Comparison of ENCODE assay signal across 6 cellular contexts in genomic region chr22:50206599-50206998, GRCh38. TPM values are rescaled to one million over a fixed set of nuclear protein-coding genes. Genes with fewer than 3 reads are reported as not detected.
DNase-seq lines count a peak whose midpoint lies in the region; ATAC-seq and TF ChIP-seq lines count a peak whose summit lies in the region.

No MANE protein-coding gene starts in this region.

- TF ChIP-seq CTCF in HCT116 (IDR thresholded peaks at IDR 0.05 in 2 of 3, conservative IDR thresholded peaks at IDR 0.05 in 1 of 3; ENCODE audit: borderline replicate concordance in 1 of 3, insufficient read depth in 1 of 3, low read depth in 2 of 3, low read length in 2 of 3) (peak in 2 of 3 experiments; percentile 64 to 71; a peak in 5 of 6 replicates), choroid plexus epithelial cell (conservative IDR thresholded peaks at IDR 0.05; ENCODE audit: low read depth, low read length) (peak; percentile 63)

- H3K4me2 ChIP-seq in HCT116 (ENCODE audit: low read length): peak overlapping the region; percentile 9; the same call in 1 of the 2 replicates

- peaks cover 0 to 8% of the 10 kb centered on the region in 2 experiments; a peak in 1 of 4 replicates for H3K9me3 ChIP-seq in HCT116 (ENCODE audit: control insufficient read depth in 1 of 2, insufficient read depth in 1 of 2, low read depth in 1 of 2, low read length in 2 of 2)
- no peaks in the 10 kb centered on the region for H3K9me3 ChIP-seq in CD8-positive, alpha-beta memory T cell (ENCODE audit: low read length)

- H4K20me1 ChIP-seq in HCT116 (ENCODE audit: insufficient read depth): no peaks in the 10 kb centered on the region

- H3K27ac Mint-ChIP-seq in CD8-positive, alpha-beta memory T cell: peak overlapping the region in 1 of 8 donors; percentile 45

- peak; percentile 73 for ATAC-seq in HCT116
- no peak for ATAC-seq in GM21447 (IDR thresholded peaks at IDR 0.05; ENCODE audit: unreplicated experiment)

- POLR2A ChIA-PET in HCT116 (lab: Charles Lee): no interaction called here
- POLR2A ChIA-PET in CD8-positive, alpha-beta memory T cell (lab: Charles Lee): interaction anchor here (1.0 to 1.1 kb wide), 2 partner anchors 15 to 16 kb away, joined by 3 to 4 read pairs; no protein-coding TSS in a partner anchor

- H3K27ac ChIP-seq in HCT116 (ENCODE audit: low read depth, low read length): peak overlapping the region; percentile 8; the same call in 1 of the 2 replicates
- no peak overlapping the region for H3K27ac ChIP-seq in CD8-positive, alpha-beta memory T cell (ENCODE audit: low read depth, low read length)

- TF ChIP-seq POLR2A in HCT116 (IDR thresholded peaks at IDR 0.05; ENCODE audit: borderline replicate concordance, extremely low read depth, insufficient read depth, insufficient read length): no peak

- RAD21 ChIA-PET in HCT116 (lab: Charles Lee; ENCODE audit: low non-redundant PET in 1 of 2, low total read pairs in 2 of 2, uncharacterized antibody in 2 of 2, unreplicated experiment in 2 of 2): no interaction called here

- H3K4me1 Mint-ChIP-seq in CD8-positive, alpha-beta memory T cell: peaks cover 26 to 45% (median 36%) of the 10 kb centered on the region in 3 donors

- intact Hi-C loops in HCT116 (cut with micrococcal nuclease): loop anchor here (10.0 kb wide), 1 partner anchor 272 kb away; no protein-coding TSS in a partner anchor
- intact Hi-C loops in posterior vena cava (cut with DNase I): loop anchor here in 1 of 2 donors (5.0 kb wide), 1 partner anchor 59 kb away; no protein-coding TSS in a partner anchor

- no peak overlapping the region for H3K4me3 Mint-ChIP-seq in CD8-positive, alpha-beta memory T cell

- no peaks in the 10 kb centered on the region for H3K9me3 Mint-ChIP-seq in CD8-positive, alpha-beta memory T cell

- H3K4me3 ChIP-seq in HCT116 (replicated peaks in 1 of 2; ENCODE audit: low read depth in 1 of 2, low read length in 2 of 2) (no peak overlapping the region), choroid plexus epithelial cell (ENCODE audit: low read depth, low read length) (no peak overlapping the region)
- H3K4me3 ChIP-seq in CD8-positive, alpha-beta memory T cell (ENCODE audit: low read length): no peak overlapping the region

- no peaks in the 10 kb centered on the region for H3K27me3 ChIP-seq in HCT116 (ENCODE audit: insufficient read depth, low read length)
- H3K27me3 ChIP-seq in CD8-positive, alpha-beta memory T cell (ENCODE audit: insufficient read depth, low read length, poor library complexity, severe bottlenecking): no peaks in the 10 kb centered on the region

- no peaks in the 10 kb centered on the region for H3K27me3 Mint-ChIP-seq in CD8-positive, alpha-beta memory T cell

- CTCF ChIA-PET in HCT116 (lab: Charles Lee): interaction anchor here (0.9 kb wide), 1 partner anchor 146 kb away, joined by 3 read pairs; no protein-coding TSS in a partner anchor
- CTCF ChIA-PET in CD8-positive, alpha-beta memory T cell (lab: Charles Lee): interaction anchor here (1.3 to 3.6 kb wide), 2 partner anchors 17 to 56 kb away, joined by 3 to 35 read pairs; no protein-coding TSS in a partner anchor

- DNase-seq in HCT116 (ENCODE audit: low read depth, low spot score): no peak
- DNase-seq in choroid plexus epithelial cell (ENCODE audit: low read depth): peak; percentile 31
- peak; percentile 93 for DNase-seq in posterior vena cava (ENCODE audit: low spot score)
- DNase-seq in CD8-positive, alpha-beta memory T cell: no peak
- no peak for DNase-seq in NCI-H128 (lab: John Stamatoyannopoulos, UW; ENCODE audit: unreplicated experiment)

- no peaks in the 10 kb centered on the region for H3K9me2 ChIP-seq in HCT116 (ENCODE audit: insufficient read depth)

- H2AFZ ChIP-seq in HCT116 (ENCODE audit: low read depth, low read length, poor library complexity, severe bottlenecking): no peak overlapping the region

- no TSS peak for BruUV-seq in HCT116 (replicated peaks; lab: Mats Ljungman, UMichigan)

- peaks cover 6% of the 10 kb centered on the region in 2 experiments; a peak in 3 of 4 replicates for H3K36me3 ChIP-seq in HCT116 (ENCODE audit: control insufficient read depth in 1 of 2, insufficient read depth in 2 of 2, low read length in 2 of 2)
- H3K36me3 ChIP-seq in CD8-positive, alpha-beta memory T cell (ENCODE audit: insufficient read depth, low read length): peaks cover 12% of the 10 kb centered on the region

- peaks cover 3 to 58% (median 7%) of the 10 kb centered on the region in 3 donors for H3K36me3 Mint-ChIP-seq in CD8-positive, alpha-beta memory T cell

- H3K4me1 ChIP-seq in HCT116 (ENCODE audit: control insufficient read depth in 1 of 2, insufficient read depth in 2 of 2, low read length in 2 of 2): peaks cover 4 to 23% of the 10 kb centered on the region in 2 experiments
- peaks cover 11% of the 10 kb centered on the region for H3K4me1 ChIP-seq in CD8-positive, alpha-beta memory T cell (ENCODE audit: insufficient read depth, low read length)

- H3K9ac ChIP-seq in HCT116 (ENCODE audit: low read length): no peak overlapping the region

- no peak for TF ChIP-seq RAD21 in HCT116 (IDR thresholded peaks at IDR 0.05; ENCODE audit: low read depth)

- peaks cover 8% of the 10 kb centered on the region for H3K79me2 ChIP-seq in HCT116 (ENCODE audit: insufficient read depth, low read length)

TF ChIP-seq in HCT116, 20 proteins besides CTCF, POLR2A, EP300 and RAD21 (continues in another document):
- TF ChIP-seq FOSL1 (IDR thresholded peaks at IDR 0.05; ENCODE audit: low read depth): no peak
- TF ChIP-seq EZH2 (IDR thresholded peaks at IDR 0.05): no peak
- no peak for TF ChIP-seq CBX3 (IDR thresholded peaks at IDR 0.05; ENCODE audit: low read depth)
- TF ChIP-seq ZFX (IDR thresholded peaks at IDR 0.05): no peak
- no peak for TF ChIP-seq SRF (IDR thresholded peaks at IDR 0.05; ENCODE audit: low read depth)
- no peak for TF ChIP-seq ZBTB33 (IDR thresholded peaks at IDR 0.05; ENCODE audit: extremely low read depth, insufficient replicate concordance, low read length)
- TF ChIP-seq EZH2phosphoT487 (IDR thresholded peaks at IDR 0.05; ENCODE audit: borderline replicate concordance): no peak
- TF ChIP-seq, protein P1, sequence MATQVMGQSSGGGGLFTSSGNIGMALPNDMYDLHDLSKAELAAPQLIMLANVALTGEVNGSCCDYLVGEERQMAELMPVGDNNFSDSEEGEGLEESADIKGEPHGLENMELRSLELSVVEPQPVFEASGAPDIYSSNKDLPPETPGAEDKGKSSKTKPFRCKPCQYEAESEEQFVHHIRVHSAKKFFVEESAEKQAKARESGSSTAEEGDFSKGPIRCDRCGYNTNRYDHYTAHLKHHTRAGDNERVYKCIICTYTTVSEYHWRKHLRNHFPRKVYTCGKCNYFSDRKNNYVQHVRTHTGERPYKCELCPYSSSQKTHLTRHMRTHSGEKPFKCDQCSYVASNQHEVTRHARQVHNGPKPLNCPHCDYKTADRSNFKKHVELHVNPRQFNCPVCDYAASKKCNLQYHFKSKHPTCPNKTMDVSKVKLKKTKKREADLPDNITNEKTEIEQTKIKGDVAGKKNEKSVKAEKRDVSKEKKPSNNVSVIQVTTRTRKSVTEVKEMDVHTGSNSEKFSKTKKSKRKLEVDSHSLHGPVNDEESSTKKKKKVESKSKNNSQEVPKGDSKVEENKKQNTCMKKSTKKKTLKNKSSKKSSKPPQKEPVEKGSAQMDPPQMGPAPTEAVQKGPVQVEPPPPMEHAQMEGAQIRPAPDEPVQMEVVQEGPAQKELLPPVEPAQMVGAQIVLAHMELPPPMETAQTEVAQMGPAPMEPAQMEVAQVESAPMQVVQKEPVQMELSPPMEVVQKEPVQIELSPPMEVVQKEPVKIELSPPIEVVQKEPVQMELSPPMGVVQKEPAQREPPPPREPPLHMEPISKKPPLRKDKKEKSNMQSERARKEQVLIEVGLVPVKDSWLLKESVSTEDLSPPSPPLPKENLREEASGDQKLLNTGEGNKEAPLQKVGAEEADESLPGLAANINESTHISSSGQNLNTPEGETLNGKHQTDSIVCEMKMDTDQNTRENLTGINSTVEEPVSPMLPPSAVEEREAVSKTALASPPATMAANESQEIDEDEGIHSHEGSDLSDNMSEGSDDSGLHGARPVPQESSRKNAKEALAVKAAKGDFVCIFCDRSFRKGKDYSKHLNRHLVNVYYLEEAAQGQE (IDR thresholded peaks at IDR 0.05; ENCODE audit: low read depth): no peak

RNA-seq across cellular contexts. Expression of gene SELENOO, which starts 5.8 kb away (rescaled TPM):
- total RNA-seq in HCT116 (2021; ENCODE audit: unreplicated experiment): 29.6 TPM
- polyA plus RNA-seq in HCT116 (2012): 27.2 and 30.6 TPM in 2 replicates
- total RNA-seq in posterior vena cava: 10 to 100 TPM; 10.8 to 11.9 TPM
- total RNA-seq in CD8-positive, alpha-beta memory T cell: 10 to 100 TPM; 22.3 to 25.9 TPM
- 6.1 TPM for polyA plus RNA-seq in CD8-positive, alpha-beta memory T cell

RNA-seq across cellular contexts. Expression of gene TRABD, which starts 20.9 kb away (rescaled TPM):
- 90.3 TPM for total RNA-seq in HCT116 (2021; ENCODE audit: unreplicated experiment)
- polyA plus RNA-seq in HCT116 (2012): 81.3 and 109 TPM in 2 replicates
- 10 to 100 TPM; 18.3 to 20.5 TPM for total RNA-seq in posterior vena cava
- total RNA-seq in CD8-positive, alpha-beta memory T cell: 100 to 1,000 TPM in 1 of 2 experiments, 10 to 100 TPM in 1; 96.2 to 102 TPM
- polyA plus RNA-seq in CD8-positive, alpha-beta memory T cell: 49.0 TPM

RNA-seq across cellular contexts. Expression of gene PANX2, which starts 36.1 kb away (rescaled TPM):
- total RNA-seq in HCT116 (2021; ENCODE audit: unreplicated experiment) (8.0 TPM), posterior vena cava (under 1 TPM; 0.19 to 0.23 TPM)
- 6.5 and 11.2 TPM in 2 replicates for polyA plus RNA-seq in HCT116 (2012)
- 1 to 10 TPM; 1.7 to 1.8 TPM for total RNA-seq in CD8-positive, alpha-beta memory T cell
- not detected for polyA plus RNA-seq in CD8-positive, alpha-beta memory T cell

RNA-seq across cellular contexts. Expression of gene TUBGCP6, which starts 38.2 kb away (rescaled TPM):
- 38.6 TPM for total RNA-seq in HCT116 (2021; ENCODE audit: unreplicated experiment)
- polyA plus RNA-seq in HCT116 (2012): 27.0 and 29.9 TPM in 2 replicates
- total RNA-seq in posterior vena cava: 10 to 100 TPM; 20.6 to 23.4 TPM
- total RNA-seq in CD8-positive, alpha-beta memory T cell: 10 to 100 TPM; 51.4 to 52.2 TPM
- polyA plus RNA-seq in CD8-positive, alpha-beta memory T cell: 18.6 TPM

RNA-seq across cellular contexts. Expression of gene HDAC10, which starts 44.5 kb away (rescaled TPM):
- 67.5 TPM for total RNA-seq in HCT116 (2021; ENCODE audit: unreplicated experiment)
- polyA plus RNA-seq in HCT116 (2012): 45.5 and 52.0 TPM in 2 replicates
- 10 to 100 TPM; 14.1 to 23.6 TPM for total RNA-seq in posterior vena cava
- total RNA-seq in CD8-positive, alpha-beta memory T cell: 10 to 100 TPM; 42.5 to 44.7 TPM
- polyA plus RNA-seq in CD8-positive, alpha-beta memory T cell: 7.5 TPM

Comparison
In these comparisons a context has a peak if more than half of its experiments do, and no peak if none do; other contexts are left out.
1. DNase-seq: peak in choroid plexus epithelial cell (single experiment) and posterior vena cava (single experiment); none in HCT116 (single experiment), CD8-positive, alpha-beta memory T cell (0 of 5) and NCI-H128 (single experiment).